29 cellular contexts compared by ENCODE assay signal in genomic region chr10:133132711-133133291, GRCh38. TPM values are rescaled to one million over a fixed set of nuclear protein-coding genes. Genes with fewer than 3 reads are reported as not detected.
DNase-seq lines count a peak whose midpoint lies in the region; FAIRE-seq and TF ChIP-seq lines count a peak whose summit lies in the region.
"Had no signal": no experiment of that assay in that cellular context is flagged by ENCODE, and none has a peak within 500 bp of the region (broad histone marks: within the 10 kb centered on the region; RNA-seq: fewer than 3 reads in every experiment).

No MANE protein-coding gene starts in this region.

- no peaks in the 10 kb centered on the region for H3K9me3 Mint-ChIP-seq in activated T-helper 2 cell treated with anti-CD3 and anti-CD28 coated beads, Interferon-gamma antibody, Interleukin-2, Interleukin-4, amounts not matched to agents 10 μg/mL and 5 μg/mL and 100 μg/mL, durations not matched to agents 14 hours and 24 hours and 36 hours
- H3K9me3 Mint-ChIP-seq: activated naive CD4-positive, alpha-beta T cell treated with anti-CD3 and anti-CD28 coated beads, Interleukin-2, amount 50 U/mL, for 72 hours; activated T-helper 1 cell treated with anti-CD3 and anti-CD28 coated beads, Interleukin-12 subunit alpha, Interleukin-12 subunit beta, Interleukin-2, Interleukin-4 antibody, amounts not matched to agents 30 ng/mL and 10 ng/mL and 1 ng/mL, durations not matched to agents 14 hours and 24 hours and 36 hours; T-helper 1 cell treated with Interleukin-12 subunit alpha and Interleukin-12 subunit beta and Interleukin-4 antibody, amounts not matched to agents 30 μg/mL and 1 μg/mL, for 36 hours had no signal

- H3K36me3 Mint-ChIP-seq in activated T-helper 2 cell treated with anti-CD3 and anti-CD28 coated beads, Interferon-gamma antibody, Interleukin-2, Interleukin-4, amounts not matched to agents 10 μg/mL and 5 μg/mL and 100 μg/mL, durations not matched to agents 14 hours and 24 hours and 36 hours (ENCODE audit: low read depth), result no peaks in the 10 kb centered on the region
- H3K36me3 Mint-ChIP-seq: activated naive CD4-positive, alpha-beta T cell treated with anti-CD3 and anti-CD28 coated beads, Interleukin-2, amount 50 U/mL, for 72 hours; CD4-positive, CD25-positive, alpha-beta regulatory T cell; naive B cell had no signal

- intact Hi-C loops in cardiac septum (cut with DNase I), result no loop called here
- intact Hi-C loops in activated T-helper 2 cell treated with anti-CD3 and anti-CD28 coated beads, Interferon-gamma antibody, Interleukin-2, Interleukin-4, amounts not matched to agents 10 μg/mL and 5 μg/mL and 100 μg/mL, durations not matched to agents 14 hours and 24 hours and 36 hours (cut with micrococcal nuclease), result no loop called here

- no peak overlapping the region for H3K27ac ChIP-seq in right atrium auricular region
- H3K27ac ChIP-seq: ascending aorta, SJSA1, testis had no signal

- TF ChIP-seq CTCF in right atrium auricular region (IDR thresholded peaks at IDR 0.05) (no peak), bronchial epithelial cell (IDR thresholded peaks at IDR 0.05; ENCODE audit: insufficient read depth, low read length, severe bottlenecking) (no peak)

- H3K4me3 ChIP-seq in right atrium auricular region (no peak overlapping the region), bronchial epithelial cell (ENCODE audit: low read depth, low read length) (no peak overlapping the region)
- H3K4me3 ChIP-seq: ascending aorta, SJSA1, testis had no signal

- H3K9me3 ChIP-seq in right atrium auricular region, result no peaks in the 10 kb centered on the region
- H3K9me3 ChIP-seq: ascending aorta, SJSA1, testis had no signal

- H3K27me3 ChIP-seq in right atrium auricular region (no peaks in the 10 kb centered on the region), bronchial epithelial cell (ENCODE audit: control insufficient read depth, insufficient read depth, low read length) (no peaks in the 10 kb centered on the region)
- H3K27me3 ChIP-seq: ascending aorta, SJSA1, testis had no signal

- H3K27me3 Mint-ChIP-seq in activated T-helper 2 cell treated with anti-CD3 and anti-CD28 coated beads, Interferon-gamma antibody, Interleukin-2, Interleukin-4, amounts not matched to agents 10 μg/mL and 5 μg/mL and 100 μg/mL, durations not matched to agents 14 hours and 24 hours and 36 hours (ENCODE audit: low read depth), result no peaks in the 10 kb centered on the region
- H3K27me3 Mint-ChIP-seq: CD4-positive, CD25-positive, alpha-beta regulatory T cell had no signal

- H3K4me1 Mint-ChIP-seq in activated T-helper 2 cell treated with anti-CD3 and anti-CD28 coated beads, Interferon-gamma antibody, Interleukin-2, Interleukin-4, amounts not matched to agents 10 μg/mL and 5 μg/mL and 100 μg/mL, durations not matched to agents 14 hours and 24 hours and 36 hours (ENCODE audit: low read depth), result no peaks in the 10 kb centered on the region
- H3K4me1 Mint-ChIP-seq: CD4-positive, CD25-positive, alpha-beta regulatory T cell had no signal

- no peak overlapping the region for H3K27ac Mint-ChIP-seq in activated T-helper 2 cell treated with anti-CD3 and anti-CD28 coated beads, Interferon-gamma antibody, Interleukin-2, Interleukin-4, amounts not matched to agents 10 μg/mL and 5 μg/mL and 100 μg/mL, durations not matched to agents 14 hours and 24 hours and 36 hours
- H3K27ac Mint-ChIP-seq: activated CD8-positive, alpha-beta T cell treated with anti-CD3 and anti-CD28 coated beads, Interleukin-2, amount 10 ng/mL, durations not matched to agents 7 days and 5 days; activated naive CD4-positive, alpha-beta T cell treated with anti-CD3 and anti-CD28 coated beads, Interleukin-2, amount 50 U/mL, for 72 hours; activated T-helper 1 cell treated with anti-CD3 and anti-CD28 coated beads, Interleukin-12 subunit alpha, Interleukin-12 subunit beta, Interleukin-2, Interleukin-4 antibody, amounts not matched to agents 30 ng/mL and 10 ng/mL and 1 ng/mL, durations not matched to agents 14 hours and 24 hours and 36 hours; CD4-positive, CD25-positive, alpha-beta regulatory T cell; T-helper 1 cell treated with Interleukin-12 subunit alpha and Interleukin-12 subunit beta and Interleukin-4 antibody, amounts not matched to agents 30 μg/mL and 1 μg/mL, for 36 hours had no signal

- H3K36me3 ChIP-seq in right atrium auricular region (no peaks in the 10 kb centered on the region), bronchial epithelial cell (ENCODE audit: control insufficient read depth, insufficient read depth, low read length) (no peaks in the 10 kb centered on the region)
- H3K36me3 ChIP-seq: ascending aorta, SJSA1 had no signal

- H3K4me3 Mint-ChIP-seq in activated T-helper 2 cell treated with anti-CD3 and anti-CD28 coated beads, Interferon-gamma antibody, Interleukin-2, Interleukin-4, amounts not matched to agents 10 μg/mL and 5 μg/mL and 100 μg/mL, durations not matched to agents 14 hours and 24 hours and 36 hours (ENCODE audit: low read depth), result no peak overlapping the region
- H3K4me3 Mint-ChIP-seq: activated CD8-positive, alpha-beta T cell treated with anti-CD3 and anti-CD28 coated beads, Interleukin-2, amount 10 ng/mL, durations not matched to agents 7 days and 5 days; activated T-helper 1 cell treated with anti-CD3 and anti-CD28 coated beads, Interleukin-12 subunit alpha, Interleukin-12 subunit beta, Interleukin-2, Interleukin-4 antibody, amounts not matched to agents 30 ng/mL and 10 ng/mL and 1 ng/mL, durations not matched to agents 14 hours and 24 hours and 36 hours; CD4-positive, CD25-positive, alpha-beta regulatory T cell; T-helper 1 cell treated with Interleukin-12 subunit alpha and Interleukin-12 subunit beta and Interleukin-4 antibody, amounts not matched to agents 30 μg/mL and 1 μg/mL, for 36 hours had no signal

- peak; percentile 66 for DNase-seq in cardiac septum (ENCODE audit: low spot score)
- DNase-seq in right atrium auricular region (ENCODE audit: low spot score), result no peak
- DNase-seq in bronchial epithelial cell (ENCODE audit: low read depth), result no peak
- DNase-seq in mesenteric fat pad (ENCODE audit: low spot score), result peak; percentile 71
- no peak for DNase-seq in activated T-helper 2 cell treated with anti-CD3 and anti-CD28 coated beads, Interferon-gamma antibody, Interleukin-2, Interleukin-4, amounts not matched to agents 10 μg/mL and 5 μg/mL and 100 μg/mL, durations not matched to agents 14 hours and 24 hours and 36 hours (ENCODE audit: low spot score)
- no peak for DNase-seq in NOMO-1 treated with DMSO at 0.1 percent for 48 hours (lab: John Stamatoyannopoulos, UW; ENCODE audit: unreplicated experiment)
- DNase-seq in MV-4-11 (lab: John Stamatoyannopoulos, UW), result no peak
- DNase-seq: activated CD4-positive, CD25-positive, alpha-beta regulatory T cell treated with anti-CD3 and anti-CD28 coated beads, Interleukin-2, amount 50 U/mL, for 72 hours; activated CD8-positive, alpha-beta T cell treated with anti-CD3 and anti-CD28 coated beads, Interleukin-2, amount 10 ng/mL, durations not matched to agents 7 days and 5 days; CD4-positive, CD25-positive, alpha-beta regulatory T cell; central memory CD4-positive, alpha-beta T cell; IMR-90; kidney glomerular epithelial cell; mesenchymal stem cell; naive B cell; NCI-H2081; NCI-H226; NCI-H774; occipital lobe; stimulated activated CD4-positive, alpha-beta T cell treated with anti-CD3 and anti-CD28 coated beads, Interleukin-4, amount 100 ng/mL, for 4 hours; stimulated activated naive CD4-positive, alpha-beta T cell treated with Interleukin-2 at 50 U/mL for 16 hours; testis had no signal

- peak; percentile 50 for FAIRE-seq in bronchial epithelial cell (lab: Jason Lieb, UNC)
- FAIRE-seq: endothelial cell of umbilical vein had no signal

- no peaks in the 10 kb centered on the region for H3K4me1 ChIP-seq in right atrium auricular region
- H3K4me1 ChIP-seq: ascending aorta, SJSA1, testis had no signal

RNA-seq across cellular contexts. Expression of gene KNDC1, which starts 27.2 kb away (rescaled TPM):
- total RNA-seq in cardiac septum (0.05 TPM), right atrium auricular region (1 to 10 TPM in 1 of 2 donors, under 1 TPM in 1; 0.59 to 1.8 TPM), bronchial epithelial cell (under 0.01 TPM in 2 replicates), mesenteric fat pad (0.13 TPM)
- 0.39 and 0.51 TPM in 2 replicates for total RNA-seq in activated T-helper 2 cell treated with anti-CD3 and anti-CD28 coated beads, Interferon-gamma antibody, Interleukin-2, Interleukin-4, amounts not matched to agents 10 μg/mL and 5 μg/mL and 100 μg/mL, durations not matched to agents 14 hours and 24 hours and 36 hours
- total RNA-seq: endothelial cell of umbilical vein had no signal

RNA-seq across cellular contexts. Expression of gene ADGRA1, which starts 45.1 kb away (rescaled TPM):
- 0.19 TPM for total RNA-seq in cardiac septum
- total RNA-seq in right atrium auricular region, result under 1 TPM; 0.11 to 0.51 TPM
- total RNA-seq in bronchial epithelial cell, result not detected in 2 replicates
- total RNA-seq in mesenteric fat pad, result not detected
- not detected in 2 replicates for total RNA-seq in activated T-helper 2 cell treated with anti-CD3 and anti-CD28 coated beads, Interferon-gamma antibody, Interleukin-2, Interleukin-4, amounts not matched to agents 10 μg/mL and 5 μg/mL and 100 μg/mL, durations not matched to agents 14 hours and 24 hours and 36 hours
- total RNA-seq: activated CD8-positive, alpha-beta T cell treated with anti-CD3 and anti-CD28 coated beads, Interleukin-2, amount 10 ng/mL, durations not matched to agents 7 days and 5 days; activated naive CD4-positive, alpha-beta T cell treated with anti-CD3 and anti-CD28 coated beads, Interleukin-2, amount 50 U/mL, for 72 hours; activated T-helper 1 cell treated with anti-CD3 and anti-CD28 coated beads, Interleukin-12 subunit alpha, Interleukin-12 subunit beta, Interleukin-2, Interleukin-4 antibody, amounts not matched to agents 30 ng/mL and 10 ng/mL and 1 ng/mL, durations not matched to agents 14 hours and 24 hours and 36 hours; ascending aorta; CD4-positive, CD25-positive, alpha-beta regulatory T cell; dermis microvascular lymphatic vessel endothelial cell; endothelial cell of umbilical vein; IMR-90; SJSA1 had no signal

Comparison
In these comparisons a context has a peak if more than half of its experiments do, and no peak if none do; other contexts are left out.
1. DNase-seq: peak in cardiac septum (single experiment) and mesenteric fat pad (single experiment); none in right atrium auricular region (single experiment), bronchial epithelial cell (single experiment), activated T-helper 2 cell treated with anti-CD3 and anti-CD28 coated beads, Interferon-gamma antibody, Interleukin-2, Interleukin-4, amounts not matched to agents 10 μg/mL and 5 μg/mL and 100 μg/mL, durations not matched to agents 14 hours and 24 hours and 36 hours (single experiment), NOMO-1 treated with DMSO at 0.1 percent for 48 hours (single experiment) and MV-4-11 (single experiment).